ENCODE assay signal across 8 cellular contexts in the genomic region with DNA sequence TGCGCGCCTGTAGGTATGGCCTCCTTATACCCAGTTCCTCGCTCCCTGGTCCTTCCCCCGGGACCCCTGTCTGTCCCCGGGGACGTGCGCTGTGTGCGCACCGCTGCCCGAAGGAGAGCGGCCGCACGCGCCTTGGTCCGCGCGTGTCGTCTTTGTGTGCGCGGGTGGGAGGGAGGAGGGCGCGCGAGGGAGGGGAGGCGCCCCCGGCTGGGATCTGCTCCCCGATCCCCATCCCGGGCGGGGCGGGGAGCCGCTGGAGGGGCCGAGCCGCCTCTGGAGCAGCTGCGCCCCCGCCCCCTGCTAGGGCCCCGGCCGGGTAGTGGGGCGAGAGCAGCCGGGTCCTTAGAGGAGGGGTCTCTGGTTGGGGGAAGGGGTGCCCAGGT. TPM values are rescaled to one million over a fixed set of nuclear protein-coding genes. Genes with fewer than 3 reads are reported as not detected.
DNase-seq lines count a peak whose midpoint lies in the region; ATAC-seq and TF ChIP-seq lines count a peak whose summit lies in the region.

No MANE protein-coding gene starts in this region.

- intact Hi-C loops in cardiac septum (cut with DNase I) = no loop called here

- DNase-seq in cardiac muscle cell (ENCODE audit: low read depth in 1 of 2, low spot score in 1 of 2) (peak in 1 of 2 donors; percentile 34), cardiac septum (ENCODE audit: low spot score) (no peak), HT-29 (ENCODE audit: low spot score) (no peak), hepatic stellate cell (ENCODE audit: low spot score) (no peak)
- DNase-seq in activated CD4-positive, alpha-beta memory T cell treated with anti-CD3 and anti-CD28 coated beads, Interleukin-2, amount 10 ng/mL, durations not matched to agents 7 days and 5 days = no peak
- DNase-seq in stimulated activated naive CD8-positive, alpha-beta T cell treated with anti-CD3 and anti-CD28 coated beads, Interleukin-15, amount 100 ng/mL, for 72 hours = peak in 1 of 2 donors; percentile 43

- H3K4me1 ChIP-seq in cardiac muscle cell (ENCODE audit: low read depth) (no peaks in the 10 kb centered on the region), iPS-18a (ENCODE audit: control insufficient read depth, low read depth, low read length) (peaks cover 6% of the 10 kb centered on the region)

- H3K27me3 Mint-ChIP-seq in activated CD4-positive, alpha-beta memory T cell treated with anti-CD3 and anti-CD28 coated beads, Interleukin-2, amount 10 ng/mL, durations not matched to agents 7 days and 5 days = peaks cover 30% of the 10 kb centered on the region
- H3K27me3 Mint-ChIP-seq in stimulated activated naive CD8-positive, alpha-beta T cell treated with anti-CD3 and anti-CD28 coated beads, Interleukin-15, amount 100 ng/mL, for 72 hours = peaks cover 32% of the 10 kb centered on the region

- H3K4me1 Mint-ChIP-seq in activated CD4-positive, alpha-beta memory T cell treated with anti-CD3 and anti-CD28 coated beads, Interleukin-2, amount 10 ng/mL, durations not matched to agents 7 days and 5 days = peaks cover 29% of the 10 kb centered on the region
- H3K4me1 Mint-ChIP-seq in stimulated activated naive CD8-positive, alpha-beta T cell treated with anti-CD3 and anti-CD28 coated beads, Interleukin-15, amount 100 ng/mL, for 72 hours = peaks cover 61% of the 10 kb centered on the region

- CTCF ChIA-PET in activated CD4-positive, alpha-beta memory T cell treated with anti-CD3 and anti-CD28 coated beads, Interleukin-2, amount 10 ng/mL, durations not matched to agents 7 days and 5 days (lab: Charles Lee) = no interaction called here

- no peaks in the 10 kb centered on the region for H3K36me3 Mint-ChIP-seq in activated CD4-positive, alpha-beta memory T cell treated with anti-CD3 and anti-CD28 coated beads, Interleukin-2, amount 10 ng/mL, durations not matched to agents 7 days and 5 days (ENCODE audit: low read depth)

- ATAC-seq in stimulated activated naive CD8-positive, alpha-beta T cell treated with anti-CD3 and anti-CD28 coated beads, Interleukin-15, amount 100 ng/mL, for 72 hours = peak; percentile 16
- no peak for ATAC-seq in GM21423 (IDR thresholded peaks at IDR 0.05; ENCODE audit: unreplicated experiment)

- no peaks in the 10 kb centered on the region for H3K36me3 ChIP-seq in cardiac muscle cell
- H3K36me3 ChIP-seq in iPS-18a (ENCODE audit: control insufficient read depth, low read depth, low read length) = no peaks in the 10 kb centered on the region

- H3K4me3 ChIP-seq in cardiac muscle cell = peak overlapping the region; percentile 56
- H3K4me3 ChIP-seq in iPS-18a (ENCODE audit: low read length) = peak overlapping the region; percentile 83

- peak overlapping the region; percentile 39 for H3K9ac ChIP-seq in iPS-18a (ENCODE audit: low read length)

- no peaks in the 10 kb centered on the region for H3K27me3 ChIP-seq in cardiac muscle cell
- H3K27me3 ChIP-seq in iPS-18a (ENCODE audit: control insufficient read depth, insufficient read depth, low read length) = peaks cover 15% of the 10 kb centered on the region

- no peak overlapping the region for H3K27ac Mint-ChIP-seq in activated CD4-positive, alpha-beta memory T cell treated with anti-CD3 and anti-CD28 coated beads, Interleukin-2, amount 10 ng/mL, durations not matched to agents 7 days and 5 days
- no peak overlapping the region for H3K27ac Mint-ChIP-seq in stimulated activated naive CD8-positive, alpha-beta T cell treated with anti-CD3 and anti-CD28 coated beads, Interleukin-15, amount 100 ng/mL, for 72 hours

- no peaks in the 10 kb centered on the region for H3K9me3 ChIP-seq in cardiac muscle cell (ENCODE audit: low read depth)
- no peaks in the 10 kb centered on the region for H3K9me3 ChIP-seq in iPS-18a (ENCODE audit: control insufficient read depth, low read depth, low read length)

- TF ChIP-seq CTCF in cardiac muscle cell (IDR thresholded peaks at IDR 0.05; ENCODE audit: low read depth, low read length) = no peak

- H3K9me3 Mint-ChIP-seq in activated CD4-positive, alpha-beta memory T cell treated with anti-CD3 and anti-CD28 coated beads, Interleukin-2, amount 10 ng/mL, durations not matched to agents 7 days and 5 days = no peaks in the 10 kb centered on the region
- H3K9me3 Mint-ChIP-seq in stimulated activated naive CD8-positive, alpha-beta T cell treated with anti-CD3 and anti-CD28 coated beads, Interleukin-15, amount 100 ng/mL, for 72 hours = no peaks in the 10 kb centered on the region

- H3K4me3 Mint-ChIP-seq in activated CD4-positive, alpha-beta memory T cell treated with anti-CD3 and anti-CD28 coated beads, Interleukin-2, amount 10 ng/mL, durations not matched to agents 7 days and 5 days = peak overlapping the region; percentile 57
- H3K4me3 Mint-ChIP-seq in stimulated activated naive CD8-positive, alpha-beta T cell treated with anti-CD3 and anti-CD28 coated beads, Interleukin-15, amount 100 ng/mL, for 72 hours = peak overlapping the region; percentile 45 to 66

- POLR2A ChIA-PET in activated CD4-positive, alpha-beta memory T cell treated with anti-CD3 and anti-CD28 coated beads, Interleukin-2, amount 10 ng/mL, durations not matched to agents 7 days and 5 days (lab: Charles Lee) = no interaction called here

- H3K27ac ChIP-seq in cardiac muscle cell = no peak overlapping the region
- no peak overlapping the region for H3K27ac ChIP-seq in iPS-18a (ENCODE audit: low read length)

RNA-seq across cellular contexts. Expression of gene SH2B2, which starts 0.4 kb away (rescaled TPM):
- 12.7 and 17.4 TPM in 2 replicates for total RNA-seq in cardiac muscle cell
- polyA plus RNA-seq in cardiac muscle cell = 10.2 and 13.1 TPM in 2 replicates
- total RNA-seq in cardiac septum = 3.1 TPM
- total RNA-seq in activated CD4-positive, alpha-beta memory T cell treated with anti-CD3 and anti-CD28 coated beads, Interleukin-2, amount 10 ng/mL, durations not matched to agents 7 days and 5 days = 1 to 10 TPM; 2.1 to 2.3 TPM
- total RNA-seq in HT-29 (2014; rRNA removed; shearing (Covaris generic)) = 2.0 TPM in 2 replicates
